ENCODE assay signal across 24 cellular contexts in the genomic region with DNA sequence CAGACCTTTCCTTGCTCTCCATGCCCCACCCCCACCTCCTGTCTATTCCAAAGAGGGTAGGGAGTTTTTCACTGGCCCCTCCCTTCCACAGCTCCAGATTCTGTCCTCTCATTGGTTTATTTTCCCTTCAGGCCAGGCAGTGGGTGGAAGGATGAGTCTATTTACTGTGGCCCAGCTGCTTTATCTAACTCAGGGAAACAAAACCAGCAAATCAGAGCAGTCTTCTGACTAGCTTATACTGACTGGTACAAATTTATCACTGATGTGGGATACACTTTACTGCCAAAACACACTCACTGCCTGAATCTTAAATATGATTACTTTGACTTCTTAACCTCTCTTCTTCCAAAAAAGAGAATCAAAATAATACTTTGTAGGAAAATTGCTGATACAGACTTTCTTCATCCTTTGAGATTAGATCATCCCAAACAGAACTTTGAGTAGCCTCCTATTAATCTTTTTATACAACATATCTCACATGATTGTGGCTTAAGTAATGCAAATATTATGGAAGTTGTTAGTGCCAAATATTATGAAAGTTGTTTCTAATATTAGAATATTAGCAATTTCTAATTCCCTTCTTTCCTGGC.
"Had no signal": no experiment of that assay in that cellular context is flagged by ENCODE, and none has a peak within 500 bp of the region (broad histone marks: within the 10 kb centered on the region; RNA-seq: fewer than 3 reads in every experiment).

No MANE protein-coding gene starts in this region.

- DNase-seq: activated CD4-positive, alpha-beta memory T cell treated with anti-CD3 and anti-CD28 coated beads for 36 hours; activated CD4-positive, alpha-beta T cell treated with anti-CD3 and anti-CD28 coated beads, Interleukin-2, amount 10 ng/mL, durations not matched to agents 24 days and 14 days; activated CD8-positive, alpha-beta memory T cell treated with anti-CD3 and anti-CD28 coated beads, Interleukin-2, amount 50 U/mL, for 48 hours; activated gamma-delta T cell treated with Interleukin-2 at 50 U/mL for 16 hours; activated naive CD4-positive, alpha-beta T cell treated with anti-CD3 and anti-CD28 coated beads, Interleukin-2, amount 50 U/mL, for 16 hours; activated T-cell treated with anti-CD3 and anti-CD28 coated beads, Interleukin-2, amount 50 U/mL, for 24 hours; amygdala; dorsolateral prefrontal cortex; effector memory CD4-positive, alpha-beta T cell; heart left ventricle; left cardiac atrium; midbrain; naive thymus-derived CD8-positive, alpha-beta T cell; occipital lobe; spleen; stimulated activated naive CD4-positive, alpha-beta T cell; tibial artery; upper lobe of right lung had no signal

- ATAC-seq: activated T-helper 17 cell treated with anti-CD3 and anti-CD28 coated beads, Interleukin-2, amount 50 U/mL, for 72 hours; heart left ventricle; naive thymus-derived CD8-positive, alpha-beta T cell; upper lobe of right lung had no signal

- H3K4me1 ChIP-seq: heart left ventricle, neural progenitor cell, right atrium auricular region, spleen, suprapubic skin, tibial artery, upper lobe of right lung had no signal

- FAIRE-seq: keratinocyte had no signal

- H3K36me3 ChIP-seq: heart left ventricle, neural progenitor cell, right atrium auricular region, spleen, suprapubic skin, tibial artery, upper lobe of right lung had no signal

- H3K9ac ChIP-seq: neural progenitor cell had no signal

- H3K9me3 ChIP-seq: heart left ventricle, right atrium auricular region, suprapubic skin, tibial artery, upper lobe of right lung had no signal

- H3K27ac ChIP-seq: coronary artery, dorsolateral prefrontal cortex, heart left ventricle, neural progenitor cell, right atrium auricular region, spleen, suprapubic skin, tibial artery, upper lobe of right lung had no signal

- H3K4me2 ChIP-seq: neural progenitor cell had no signal

- H3K4me3 ChIP-seq: coronary artery, dorsolateral prefrontal cortex, heart left ventricle, neural progenitor cell, right atrium auricular region, spleen, suprapubic skin, tibial artery, upper lobe of right lung had no signal

- H3K27me3 ChIP-seq: heart left ventricle, neural progenitor cell, right atrium auricular region, spleen, suprapubic skin, tibial artery, upper lobe of right lung had no signal

- H2AFZ ChIP-seq: neural progenitor cell had no signal
